In the genomic region with DNA sequence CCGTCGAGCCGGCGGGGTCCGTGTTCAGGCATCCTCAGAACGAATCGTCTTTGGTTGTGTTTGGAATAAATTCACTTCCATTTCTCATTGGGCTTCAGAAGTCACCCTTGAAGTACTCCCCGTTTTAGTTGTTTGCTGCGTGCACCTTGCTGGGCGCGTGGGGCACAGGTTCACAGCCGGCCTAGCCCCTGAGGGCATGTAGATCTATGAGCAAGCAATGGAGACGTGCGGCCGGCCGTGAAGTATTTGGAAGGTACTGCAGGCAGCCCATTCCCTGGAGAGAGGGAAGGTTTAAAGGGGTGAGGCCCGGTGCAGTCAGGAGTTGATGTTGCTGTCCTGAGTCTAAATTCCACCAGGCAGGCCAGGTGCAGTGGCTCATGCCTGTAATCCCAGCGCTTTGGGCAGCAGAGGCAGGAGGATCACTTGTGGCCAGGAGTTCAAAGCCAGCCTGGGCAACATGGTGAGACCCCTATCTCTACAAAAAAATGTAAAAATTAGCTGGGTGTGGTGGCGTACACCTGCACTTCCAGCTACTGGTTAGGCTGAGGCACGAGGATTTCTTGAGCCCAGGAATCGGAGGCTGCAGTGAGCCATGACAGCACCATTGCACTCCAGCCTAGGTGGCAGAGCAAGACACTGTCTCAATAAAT, we compare ENCODE assay signal across 8 cellular contexts. TPM values are rescaled to one million over a fixed set of nuclear protein-coding genes. Genes with fewer than 3 reads are reported as not detected.
DNase-seq lines count a peak whose midpoint lies in the region; ATAC-seq lines count a peak whose summit lies in the region.

No MANE protein-coding gene starts in this region.

- peak overlapping the region; percentile 99 for H3K4me3 Mint-ChIP-seq in activated naive CD8-positive, alpha-beta T cell treated with anti-CD3 and anti-CD28 coated beads, Interleukin-2, amount 10 ng/mL, durations not matched to agents 7 days and 5 days
- H3K4me3 Mint-ChIP-seq in stimulated activated naive B cell treated with anti-CD40 and anti-IgM and Interleukin-4, amounts not matched to agents 10 μg/mL and 1 μg/mL and 100 μg/mL, for 72 hours, result peak overlapping the region; percentile 90 to 95

- H3K4me1 Mint-ChIP-seq in activated naive CD8-positive, alpha-beta T cell treated with anti-CD3 and anti-CD28 coated beads, Interleukin-2, amount 10 ng/mL, durations not matched to agents 7 days and 5 days, result peaks cover 47% of the 10 kb centered on the region
- peaks cover 35 to 52% of the 10 kb centered on the region in 2 donors for H3K4me1 Mint-ChIP-seq in stimulated activated naive B cell treated with anti-CD40 and anti-IgM and Interleukin-4, amounts not matched to agents 10 μg/mL and 1 μg/mL and 100 μg/mL, for 72 hours

- peaks cover 9% of the 10 kb centered on the region for H3K36me3 Mint-ChIP-seq in activated naive CD8-positive, alpha-beta T cell treated with anti-CD3 and anti-CD28 coated beads, Interleukin-2, amount 10 ng/mL, durations not matched to agents 7 days and 5 days
- peaks cover 11 to 23% of the 10 kb centered on the region in 2 donors for H3K36me3 Mint-ChIP-seq in stimulated activated naive B cell treated with anti-CD40 and anti-IgM and Interleukin-4, amounts not matched to agents 10 μg/mL and 1 μg/mL and 100 μg/mL, for 72 hours

- peak overlapping the region; percentile 72 for H3K4me3 ChIP-seq in iPS-20b (ENCODE audit: low read length)

- peaks cover 11% of the 10 kb centered on the region for H3K4me1 ChIP-seq in iPS-20b (ENCODE audit: insufficient read depth, low read length)

- peak overlapping the region; percentile 96 for H3K27ac Mint-ChIP-seq in activated naive CD8-positive, alpha-beta T cell treated with anti-CD3 and anti-CD28 coated beads, Interleukin-2, amount 10 ng/mL, durations not matched to agents 7 days and 5 days
- H3K27ac Mint-ChIP-seq in stimulated activated naive B cell treated with anti-CD40 and anti-IgM and Interleukin-4, amounts not matched to agents 10 μg/mL and 1 μg/mL and 100 μg/mL, for 72 hours, result peak overlapping the region; percentile 91

- peak overlapping the region; percentile 70; the same call in 1 of the 2 replicates for H3K9ac ChIP-seq in iPS-20b (ENCODE audit: low read depth, low read length)

- H3K9me3 ChIP-seq in KOPT-K1 (ENCODE audit: insufficient read depth, low read length, poor library complexity, severe bottlenecking) (no peaks in the 10 kb centered on the region), iPS-20b (ENCODE audit: insufficient read depth, low read depth, low read length) (no peaks in the 10 kb centered on the region)

- peaks cover 2% of the 10 kb centered on the region for H3K27me3 Mint-ChIP-seq in activated naive CD8-positive, alpha-beta T cell treated with anti-CD3 and anti-CD28 coated beads, Interleukin-2, amount 10 ng/mL, durations not matched to agents 7 days and 5 days
- peaks cover 0 to 27% of the 10 kb centered on the region in 2 donors for H3K27me3 Mint-ChIP-seq in stimulated activated naive B cell treated with anti-CD40 and anti-IgM and Interleukin-4, amounts not matched to agents 10 μg/mL and 1 μg/mL and 100 μg/mL, for 72 hours

- peak overlapping the region; percentile 93 for H3K27ac ChIP-seq in KOPT-K1 (ENCODE audit: low read depth, low read length, poor library complexity, severe bottlenecking)
- no peak overlapping the region for H3K27ac ChIP-seq in iPS-20b (ENCODE audit: low read length)

- H3K36me3 ChIP-seq in KOPT-K1 (ENCODE audit: insufficient read depth, low read length) (peaks cover 4% of the 10 kb centered on the region; the same call in 1 of the 2 replicates), iPS-20b (ENCODE audit: insufficient read depth, low read depth, low read length) (no peaks in the 10 kb centered on the region)

- H3K27me3 ChIP-seq in iPS-20b (ENCODE audit: insufficient read depth, low read length), result peaks cover 50% of the 10 kb centered on the region

- DNase-seq in Daoy (ENCODE audit: low read depth) (peak; percentile 22), COR-L47 (lab: John Stamatoyannopoulos, UW) (no peak), NCI-H2029 (lab: John Stamatoyannopoulos, UW) (no peak), occipital lobe (lab: John Stamatoyannopoulos, UW) (no peak)
- DNase-seq in activated naive CD8-positive, alpha-beta T cell treated with anti-CD3 and anti-CD28 coated beads, Interleukin-2, amount 10 ng/mL, durations not matched to agents 7 days and 5 days, result no peak
- no peak for DNase-seq in stimulated activated naive B cell treated with anti-CD40 and anti-IgM and Interleukin-4, amounts not matched to agents 10 μg/mL and 1 μg/mL and 100 μg/mL, for 72 hours

- POLR2A ChIA-PET in activated naive CD8-positive, alpha-beta T cell treated with anti-CD3 and anti-CD28 coated beads, Interleukin-2, amount 10 ng/mL, durations not matched to agents 7 days and 5 days (lab: Charles Lee), result interaction anchor here (1.2 to 1.9 kb wide), 5 partner anchors 22 to 524 kb away, joined by 3 to 9 read pairs (median 6); partner anchors contain the start of genes APRT, CDH15 and ZC3H18

- no peak for ATAC-seq in activated naive CD8-positive, alpha-beta T cell treated with anti-CD3 and anti-CD28 coated beads, Interleukin-2, amount 10 ng/mL, durations not matched to agents 7 days and 5 days (ENCODE audit: low read depth)
- ATAC-seq in stimulated activated naive B cell treated with anti-CD40 and anti-IgM and Interleukin-4, amounts not matched to agents 10 μg/mL and 1 μg/mL and 100 μg/mL, for 72 hours (replicated peaks), result peak; percentile 18 to 19

- no peaks in the 10 kb centered on the region for H3K9me3 Mint-ChIP-seq in activated naive CD8-positive, alpha-beta T cell treated with anti-CD3 and anti-CD28 coated beads, Interleukin-2, amount 10 ng/mL, durations not matched to agents 7 days and 5 days
- no peaks in the 10 kb centered on the region for H3K9me3 Mint-ChIP-seq in stimulated activated naive B cell treated with anti-CD40 and anti-IgM and Interleukin-4, amounts not matched to agents 10 μg/mL and 1 μg/mL and 100 μg/mL, for 72 hours

RNA-seq across cellular contexts. Expression of gene ACSF3, which starts 0.7 kb away (rescaled TPM):
- 13.1 and 13.4 TPM in 2 replicates for total RNA-seq in Daoy (2014; rRNA removed; shearing (Covaris generic))
- total RNA-seq in activated naive CD8-positive, alpha-beta T cell treated with anti-CD3 and anti-CD28 coated beads, Interleukin-2, amount 10 ng/mL, durations not matched to agents 7 days and 5 days, result 10 to 100 TPM; 53.0 to 53.7 TPM
- 16.2 TPM for total RNA-seq in occipital lobe
